Comparison of ENCODE assay signal across 8 cellular contexts in genomic region chr5:154196955-154197652, GRCh38. TPM values are rescaled to one million over a fixed set of nuclear protein-coding genes. Genes with fewer than 3 reads are reported as not detected.
A peak's percentile ranks its signal among the peaks of the same experiment; 100 is the strongest.
DNase-seq lines count a peak whose midpoint lies in the region; ATAC-seq and TF ChIP-seq lines count a peak whose summit lies in the region.

No MANE protein-coding gene starts in this region.

- ATAC-seq in GM18511 (IDR thresholded peaks at IDR 0.05; ENCODE audit: unreplicated experiment) (peak; percentile 40), HG02623 (IDR thresholded peaks at IDR 0.05; ENCODE audit: unreplicated experiment) (no peak)

- H3K9me3 ChIP-seq in BE2C = no peaks in the 10 kb centered on the region

- TF ChIP-seq CTCF in BE2C (IDR thresholded peaks at IDR 0.05; ENCODE audit: low read depth, low read length) (peak; percentile 73), fibroblast of the aortic adventitia (IDR thresholded peaks at IDR 0.05; ENCODE audit: insufficient read depth, low read length) (peak; percentile 59), retinal pigment epithelial cell (conservative IDR thresholded peaks at IDR 0.05; ENCODE audit: low read depth, low read length) (peak; percentile 50)

- DNase-seq in BE2C (peak; percentile 27), SW480 (ENCODE audit: low spot score) (peak; percentile 45), fibroblast of the aortic adventitia (ENCODE audit: low read depth) (peak; percentile 80), retinal pigment epithelial cell (ENCODE audit: low read depth) (no peak)
- no peak for DNase-seq in NK-92 treated with Interleukin-12 subunit alpha and Interleukin-12 subunit beta, amount 100 ng/mL, for 24 hours (lab: John Stamatoyannopoulos, UW)
- DNase-seq in activated CD4-positive, alpha-beta T cell treated with anti-CD3 and anti-CD28 coated beads, Interleukin-2, amount 50 U/mL, for 4 hours = no peak

- no peaks in the 10 kb centered on the region; the same call in none of the 2 replicates for H3K27me3 ChIP-seq in BE2C

- H3K4me3 ChIP-seq in BE2C (ENCODE audit: low read depth, low read length) (peak overlapping the region; percentile 23; the same call in 1 of the 2 replicates), fibroblast of the aortic adventitia (ENCODE audit: low read depth, low read length) (no peak overlapping the region), retinal pigment epithelial cell (ENCODE audit: low read length) (no peak overlapping the region)

- no peaks in the 10 kb centered on the region for H3K4me1 ChIP-seq in BE2C

- H3K36me3 ChIP-seq in BE2C = no peaks in the 10 kb centered on the region

RNA-seq across cellular contexts. Expression of gene GALNT10, which starts 6.6 kb away (rescaled TPM):
- 5.9 TPM for polyA plus RNA-seq in BE2C (2012; ENCODE audit: insufficient read depth, insufficient read length, low read depth)
- total RNA-seq in fibroblast of the aortic adventitia (ENCODE audit: low replicate concordance) = 12.0 and 46.5 TPM in 2 replicates

Comparison
In these comparisons a context has a peak if more than half of its experiments do, and no peak if none do; other contexts are left out.
1. DNase-seq: peak in BE2C (single experiment), SW480 (single experiment) and fibroblast of the aortic adventitia (single experiment); none in retinal pigment epithelial cell (single experiment), NK-92 treated with Interleukin-12 subunit alpha and Interleukin-12 subunit beta, amount 100 ng/mL, for 24 hours (single experiment) and activated CD4-positive, alpha-beta T cell treated with anti-CD3 and anti-CD28 coated beads, Interleukin-2, amount 50 U/mL, for 4 hours (0 of 2).
2. Peak in every context shown above with its lines, with median percentiles within 50 percentile points of each other: CTCF ChIP-seq.